Comparison of ENCODE assay signal across 8 cellular contexts in genomic region chr14:52402812-52403526, GRCh38.
DNase-seq lines count a peak whose midpoint lies in the region; ATAC-seq, FAIRE-seq and TF ChIP-seq lines count a peak whose summit lies in the region.

No MANE protein-coding gene starts in this region.

- H3K27ac Mint-ChIP-seq in CD8-positive, alpha-beta memory T cell = peak overlapping the region in 7 of 8 donors; percentile 1 to 86 (median 70)

- no peaks in the 10 kb centered on the region for H3K9me3 ChIP-seq in CD8-positive, alpha-beta memory T cell (ENCODE audit: low read length)

- H3K36me3 ChIP-seq in CD8-positive, alpha-beta memory T cell (ENCODE audit: insufficient read depth, low read length) = no peaks in the 10 kb centered on the region
- no peaks in the 10 kb centered on the region for H3K36me3 ChIP-seq in bronchial epithelial cell (ENCODE audit: control insufficient read depth, insufficient read depth, low read length)

- ATAC-seq in GM19468 (IDR thresholded peaks at IDR 0.05; ENCODE audit: extremely low read depth, unreplicated experiment) (peak; percentile 21), GM21447 (IDR thresholded peaks at IDR 0.05; ENCODE audit: unreplicated experiment) (no peak)

- H3K4me3 ChIP-seq in CD8-positive, alpha-beta memory T cell (ENCODE audit: low read length) = no peak overlapping the region
- H3K4me3 ChIP-seq in bronchial epithelial cell (ENCODE audit: low read depth, low read length) = no peak overlapping the region

- CTCF ChIA-PET in CD8-positive, alpha-beta memory T cell (lab: Charles Lee) = no interaction called here

- no peaks in the 10 kb centered on the region for H3K27me3 ChIP-seq in CD8-positive, alpha-beta memory T cell (ENCODE audit: insufficient read depth, low read length, poor library complexity, severe bottlenecking)
- H3K27me3 ChIP-seq in bronchial epithelial cell (ENCODE audit: control insufficient read depth, insufficient read depth, low read length) = peaks cover 6% of the 10 kb centered on the region

- DNase-seq in CD8-positive, alpha-beta memory T cell = peak in 3 of 5 donors; percentile 29 to 53 (median 33)
- DNase-seq in HTR-8/SVneo (ENCODE audit: insufficient read length, low spot score) (no peak), bronchial epithelial cell (ENCODE audit: low read depth) (peak; percentile 30), NCI-H510A (lab: John Stamatoyannopoulos, UW) (no peak), SW480 (ENCODE audit: low spot score) (no peak), DMS 273 treated with DMSO at 0.1 percent for 48 hours (lab: John Stamatoyannopoulos, UW) (no peak)

- H3K4me1 ChIP-seq in CD8-positive, alpha-beta memory T cell (ENCODE audit: insufficient read depth, low read length) = peaks cover 52% of the 10 kb centered on the region

- H3K4me1 Mint-ChIP-seq in CD8-positive, alpha-beta memory T cell = peaks cover 52 to 69% (median 68%) of the 10 kb centered on the region in 3 donors

- peak overlapping the region in 6 of 7 donors; percentile 0 to 28 (median 15) for H3K4me3 Mint-ChIP-seq in CD8-positive, alpha-beta memory T cell

- POLR2A ChIA-PET in CD8-positive, alpha-beta memory T cell (lab: Charles Lee) = no interaction called here

- H3K36me3 Mint-ChIP-seq in CD8-positive, alpha-beta memory T cell = no peaks in the 10 kb centered on the region

- no peak overlapping the region for H3K27ac ChIP-seq in CD8-positive, alpha-beta memory T cell (ENCODE audit: low read depth, low read length)

- H3K27me3 Mint-ChIP-seq in CD8-positive, alpha-beta memory T cell = no peaks in the 10 kb centered on the region

- FAIRE-seq in HTR-8/SVneo (lab: Jason Lieb, UNC) = peak; percentile 72
- no peak for FAIRE-seq in bronchial epithelial cell (lab: Jason Lieb, UNC)

- no peaks in the 10 kb centered on the region for H3K9me3 Mint-ChIP-seq in CD8-positive, alpha-beta memory T cell

- TF ChIP-seq CTCF in bronchial epithelial cell (IDR thresholded peaks at IDR 0.05; ENCODE audit: insufficient read depth, low read length, severe bottlenecking) = no peak

Comparison
In these comparisons a context has a peak if more than half of its experiments do, and no peak if none do; other contexts are left out.
1. DNase-seq: peak in CD8-positive, alpha-beta memory T cell (3 of 5) and bronchial epithelial cell (single experiment); none in HTR-8/SVneo (single experiment), NCI-H510A (single experiment), SW480 (single experiment) and DMS 273 treated with DMSO at 0.1 percent for 48 hours (single experiment).